In genomic region chr11:61336171-61336935, GRCh38 we compare ENCODE assay signal across 8 cellular contexts. TPM values are rescaled to one million over a fixed set of nuclear protein-coding genes. Genes with fewer than 3 reads are reported as not detected.
A peak's percentile ranks its signal among the peaks of the same experiment; 100 is the strongest.
DNase-seq lines count a peak whose midpoint lies in the region; ATAC-seq and TF ChIP-seq lines count a peak whose summit lies in the region.

No MANE protein-coding gene starts in this region.

- H3K4me2 ChIP-seq in Karpas-422 (ENCODE audit: low read depth, low read length, poor library complexity, severe bottlenecking): peak overlapping the region; percentile 25

- peaks cover 33% of the 10 kb centered on the region for H3K4me1 Mint-ChIP-seq in activated T-cell treated with anti-CD3 and anti-CD28 coated beads, Interleukin-2, amount 50 U/mL, for 4 hours (ENCODE audit: low read depth)
- H3K4me1 Mint-ChIP-seq in naive B cell: peaks cover 45 to 62% (median 48%) of the 10 kb centered on the region in 3 donors

- peak; percentile 85 for DNase-seq in COLO668 (lab: John Stamatoyannopoulos, UW; ENCODE audit: unreplicated experiment)
- DNase-seq in Karpas-422: peak; percentile 95
- DNase-seq in activated T-cell treated with anti-CD3 and anti-CD28 coated beads, Interleukin-2, amount 50 U/mL, for 4 hours: peak; percentile 75
- DNase-seq in naive B cell: peak; percentile 83
- DNase-seq in stimulated activated CD8-positive, alpha-beta memory T cell treated with anti-CD3 and anti-CD28 coated beads, Interleukin-7, amount 100 ng/mL, for 48 hours (ENCODE audit: extremely low read depth in 1 of 2, low read depth in 1 of 2): peak; percentile 65 to 67

- H3K36me3 ChIP-seq in Karpas-422 (ENCODE audit: insufficient read depth, low read length): no peaks in the 10 kb centered on the region; the same call in 1 of the 2 replicates

- H3K4me3 ChIP-seq in Karpas-422 (ENCODE audit: low read length): no peak overlapping the region

- peaks cover 4% of the 10 kb centered on the region for H3K36me3 Mint-ChIP-seq in activated T-cell treated with anti-CD3 and anti-CD28 coated beads, Interleukin-2, amount 50 U/mL, for 4 hours (ENCODE audit: insufficient read depth)
- peaks cover 5 to 7% of the 10 kb centered on the region in 2 donors for H3K36me3 Mint-ChIP-seq in naive B cell

- H2AFZ ChIP-seq in Karpas-422 (ENCODE audit: low read length): no peak overlapping the region; the same call in 1 of the 2 replicates

- H3K4me1 ChIP-seq in Karpas-422 (ENCODE audit: low read length): peaks cover 37% of the 10 kb centered on the region

- H3K9me3 Mint-ChIP-seq in activated T-cell treated with anti-CD3 and anti-CD28 coated beads, Interleukin-2, amount 50 U/mL, for 4 hours: no peaks in the 10 kb centered on the region
- no peaks in the 10 kb centered on the region for H3K9me3 Mint-ChIP-seq in naive B cell

- H3K27me3 Mint-ChIP-seq in activated T-cell treated with anti-CD3 and anti-CD28 coated beads, Interleukin-2, amount 50 U/mL, for 4 hours (ENCODE audit: low read depth): no peaks in the 10 kb centered on the region
- no peaks in the 10 kb centered on the region for H3K27me3 Mint-ChIP-seq in naive B cell

- peak; percentile 57 for ATAC-seq in GM21526 (IDR thresholded peaks at IDR 0.05; ENCODE audit: low FRiP score, unreplicated experiment)
- ATAC-seq in activated T-cell treated with anti-CD3 and anti-CD28 coated beads, Interleukin-2, amount 50 U/mL, for 4 hours: peak; percentile 49 to 54
- peak; percentile 78 for ATAC-seq in esophagus mucosa
- peak; percentile 53 to 64 for ATAC-seq in naive B cell (ENCODE audit: low read depth in 2 of 2)

- H3K79me2 ChIP-seq in Karpas-422 (ENCODE audit: low read length): peaks cover 32% of the 10 kb centered on the region

- no peaks in the 10 kb centered on the region for H3K27me3 ChIP-seq in Karpas-422 (ENCODE audit: low read length)

- no peaks in the 10 kb centered on the region for H3K9me2 ChIP-seq in Karpas-422 (replicated peaks; ENCODE audit: insufficient read depth, low read length)

- H3K4me3 Mint-ChIP-seq in activated T-cell treated with anti-CD3 and anti-CD28 coated beads, Interleukin-2, amount 50 U/mL, for 4 hours: no peak overlapping the region
- peak overlapping the region in 2 of 8 donors; percentile 44 to 66 for H3K4me3 Mint-ChIP-seq in naive B cell

- H3K27ac ChIP-seq in Karpas-422 (ENCODE audit: low read length): no peak overlapping the region

- peak overlapping the region; percentile 53 for H3K9ac ChIP-seq in Karpas-422 (ENCODE audit: low read length)

- H3K27ac Mint-ChIP-seq in naive B cell: peak overlapping the region; percentile 12 to 91 (median 74)

- H3K9me3 ChIP-seq in Karpas-422 (ENCODE audit: low read length): no peaks in the 10 kb centered on the region

- peaks cover 12% of the 10 kb centered on the region for H4K20me1 ChIP-seq in Karpas-422 (ENCODE audit: insufficient read depth, low read depth, low read length)

TF ChIP-seq in PFSK-1, 5 proteins besides CTCF, POLR2A, EP300 and RAD21:
- peak; percentile 51 for TF ChIP-seq FOXP2 (optimal IDR thresholded peaks at IDR 0.05; ENCODE audit: borderline replicate concordance, extremely low read depth, extremely low read length, insufficient read depth)
- TF ChIP-seq TAF1 (IDR thresholded peaks at IDR 0.05; ENCODE audit: borderline replicate concordance, insufficient read depth, low read length): no peak
- no peak for TF ChIP-seq POLR2AphosphoS5 (IDR thresholded peaks at IDR 0.05; ENCODE audit: low read depth, low read length)

RNA-seq across cellular contexts. Expression of gene TKFC, which starts 3.3 kb away (rescaled TPM):
- 72.6 and 92.4 TPM in 2 replicates for total RNA-seq in Karpas-422 (2014; rRNA removed; shearing (Covaris generic); ENCODE audit: low replicate concordance)
- polyA plus RNA-seq in PFSK-1 (2012; ENCODE audit: insufficient read length, low read depth): 19.1 TPM
- 10 to 100 TPM; 50.8 to 51.4 (median 51.1) TPM for total RNA-seq in activated T-cell treated with anti-CD3 and anti-CD28 coated beads, Interleukin-2, amount 50 U/mL, for 4 hours
- total RNA-seq in esophagus mucosa: 46.0 TPM
- 10 to 100 TPM; 38.3 to 62.2 (median 46.4) TPM for polyA plus RNA-seq in naive B cell (ENCODE audit: low read depth in 6 of 6)

RNA-seq across cellular contexts. Expression of gene DDB1, which starts 3.4 kb away (rescaled TPM):
- 100 and 163 TPM in 2 replicates for total RNA-seq in Karpas-422 (2014; rRNA removed; shearing (Covaris generic); ENCODE audit: low replicate concordance)
- polyA plus RNA-seq in PFSK-1 (2012; ENCODE audit: insufficient read length, low read depth): 115 TPM
- 100 to 1,000 TPM; 313 to 358 (median 327) TPM for total RNA-seq in activated T-cell treated with anti-CD3 and anti-CD28 coated beads, Interleukin-2, amount 50 U/mL, for 4 hours
- 130 TPM for total RNA-seq in esophagus mucosa
- 100 to 1,000 TPM; 103 to 177 (median 111) TPM for polyA plus RNA-seq in naive B cell (ENCODE audit: low read depth in 6 of 6)

RNA-seq across cellular contexts. Expression of gene CYB561A3, which starts 25.3 kb away (rescaled TPM):
- 43.8 and 51.3 TPM in 2 replicates for total RNA-seq in Karpas-422 (2014; rRNA removed; shearing (Covaris generic); ENCODE audit: low replicate concordance)
- 16.9 TPM for polyA plus RNA-seq in PFSK-1 (2012; ENCODE audit: insufficient read length, low read depth)
- total RNA-seq in activated T-cell treated with anti-CD3 and anti-CD28 coated beads, Interleukin-2, amount 50 U/mL, for 4 hours: 10 to 100 TPM; 28.8 to 35.2 (median 33.3) TPM
- total RNA-seq in esophagus mucosa: 27.7 TPM
- 1,000 to 10,000 TPM; 1,105 to 1,945 (median 1,251) TPM for polyA plus RNA-seq in naive B cell (ENCODE audit: low read depth in 6 of 6)

RNA-seq across cellular contexts. Expression of gene TMEM138, which starts 25.8 kb away (rescaled TPM):
- 27.2 and 70.3 TPM in 2 replicates for total RNA-seq in Karpas-422 (2014; rRNA removed; shearing (Covaris generic); ENCODE audit: low replicate concordance)
- 25.2 TPM for polyA plus RNA-seq in PFSK-1 (2012; ENCODE audit: insufficient read length, low read depth)
- total RNA-seq in activated T-cell treated with anti-CD3 and anti-CD28 coated beads, Interleukin-2, amount 50 U/mL, for 4 hours: 10 to 100 TPM; 74.2 to 91.5 (median 81.2) TPM
- 23.1 TPM for total RNA-seq in esophagus mucosa
- 10 to 100 TPM; 37.9 to 56.4 (median 41.9) TPM for polyA plus RNA-seq in naive B cell (ENCODE audit: low read depth in 6 of 6)

RNA-seq across cellular contexts. Expression of gene VWCE, which starts 41.2 kb away (rescaled TPM):
- total RNA-seq in Karpas-422 (2014; rRNA removed; shearing (Covaris generic); ENCODE audit: low replicate concordance): 0.07 and 0.32 TPM in 2 replicates
- 0.19 TPM for polyA plus RNA-seq in PFSK-1 (2012; ENCODE audit: insufficient read length, low read depth)
- 10 to 100 TPM; 10.2 to 21.0 (median 15.5) TPM for total RNA-seq in activated T-cell treated with anti-CD3 and anti-CD28 coated beads, Interleukin-2, amount 50 U/mL, for 4 hours
- 0.52 TPM for total RNA-seq in esophagus mucosa
- polyA plus RNA-seq in naive B cell (ENCODE audit: low read depth in 6 of 6): under 1 TPM in 3 of 6 donors, not detected in 3; 0.24 to 0.79 (median 0.76) TPM
